ENCODE assay signal across 28 cellular contexts in the genomic region with DNA sequence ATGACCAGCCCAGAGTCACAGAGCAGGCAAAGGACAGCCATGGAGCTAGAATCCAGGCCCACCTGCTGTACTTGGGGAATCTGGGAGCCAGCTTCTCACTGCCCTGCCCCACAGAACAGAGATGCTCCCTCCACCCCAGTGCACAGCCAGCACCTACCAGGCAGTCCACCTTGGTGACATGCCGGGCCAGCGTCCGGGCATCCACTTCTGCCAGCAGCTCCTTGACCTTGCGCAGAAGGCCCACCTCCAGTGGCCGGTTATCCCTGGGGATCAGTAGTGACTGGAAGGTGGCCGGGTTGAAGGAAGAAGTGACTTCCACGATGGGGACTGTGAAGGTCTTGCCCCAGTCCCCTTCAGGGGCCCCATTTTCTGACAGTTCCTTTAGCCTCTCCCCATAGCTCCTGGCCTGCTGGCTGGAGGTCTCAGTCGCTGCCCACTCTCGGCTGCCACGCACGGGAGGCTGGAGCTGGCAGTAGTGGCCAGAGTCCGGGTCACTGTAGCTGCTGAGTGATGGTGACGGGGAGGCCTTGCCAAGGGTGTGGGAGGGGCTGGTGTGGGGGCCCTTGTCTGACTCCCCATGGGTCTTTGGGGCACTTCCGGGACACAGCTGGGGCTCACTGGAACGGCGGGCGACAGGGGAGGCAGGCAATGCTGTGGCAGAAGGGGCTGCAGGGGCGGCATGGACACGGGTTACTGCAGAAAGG. TPM values are rescaled to one million over a fixed set of nuclear protein-coding genes. Genes with fewer than 3 reads are reported as not detected.
"Had no signal": no experiment of that assay in that cellular context is flagged by ENCODE, and none has a peak within 500 bp of the region (broad histone marks: within the 10 kb centered on the region; RNA-seq: fewer than 3 reads in every experiment).

No MANE protein-coding gene starts in this region.

- FAIRE-seq: astrocyte had no signal

- H3K4me3 ChIP-seq: SJCRH30 had no signal

- DNase-seq: activated CD4-positive, alpha-beta T cell treated with anti-CD3 and anti-CD28 coated beads for 36 hours; activated CD4-positive, alpha-beta T cell treated with anti-CD3 and anti-CD28 coated beads, Interleukin-2, amount 50 U/mL, for 1 hour; activated CD8-positive, alpha-beta memory T cell treated with anti-CD3 and anti-CD28 coated beads, Interleukin-2, amount 50 U/mL, for 48 hours; activated CD8-positive, alpha-beta T cell treated with anti-CD3 and anti-CD28 coated beads, Interleukin-2, amount 10 ng/mL, durations not matched to agents 7 days and 5 days; activated effector memory CD4-positive, alpha-beta T cell treated with Interleukin-2 at 50 U/mL for 16 hours; activated naive CD4-positive, alpha-beta T cell; activated T-cell treated with anti-CD3 and anti-CD28 coated beads, Interleukin-2, amount 50 U/mL, for 1 hour; amygdala; cerebellar nuclear complex; Karpas-422; NCI-H1105 treated with DMSO at 0.1 percent for 48 hours; NCI-H1436 treated with DMSO at 0.1 percent for 48 hours; NCI-H187; NCI-H2081; NCI-H510A treated with DMSO at 0.1 percent for 48 hours; NK-92 treated with Interleukin-12 subunit alpha and Interleukin-12 subunit beta, amount 100 ng/mL, for 24 hours; OCI-M1; RPMI8226; SJCRH30; SK-N-SH; T-helper 1 cell; WERI-Rb-1 had no signal

- H3K9me3 Mint-ChIP-seq: activated naive CD4-positive, alpha-beta T cell treated with anti-CD3 and anti-CD28 coated beads, Interleukin-2, amount 50 U/mL, for 24 hours; T-helper 2 cell treated with Interferon-gamma antibody and Interleukin-4, amounts not matched to agents 5 μg/mL and 100 μg/mL, for 36 hours had no signal

- H3K4me3 Mint-ChIP-seq: activated CD4-positive, alpha-beta T cell treated with anti-CD3 and anti-CD28 coated beads for 36 hours; activated CD8-positive, alpha-beta T cell treated with anti-CD3 and anti-CD28 coated beads, Interleukin-2, amount 10 ng/mL, durations not matched to agents 7 days and 5 days; activated naive CD4-positive, alpha-beta T cell treated with anti-CD3 and anti-CD28 coated beads, Interleukin-2, amount 50 U/mL, for 24 hours; T-helper 2 cell treated with Interferon-gamma antibody and Interleukin-4, amounts not matched to agents 5 μg/mL and 100 μg/mL, for 36 hours had no signal

- H3K27me3 ChIP-seq: SJCRH30 had no signal

- H3K27ac ChIP-seq: SJCRH30, WERI-Rb-1 had no signal

- H3K9me3 ChIP-seq: SJCRH30, SK-N-SH had no signal

- H3K27ac Mint-ChIP-seq: activated CD4-positive, alpha-beta T cell treated with anti-CD3 and anti-CD28 coated beads for 36 hours; activated CD8-positive, alpha-beta T cell treated with anti-CD3 and anti-CD28 coated beads, Interleukin-2, amount 10 ng/mL, durations not matched to agents 7 days and 5 days; T-helper 2 cell treated with Interferon-gamma antibody and Interleukin-4, amounts not matched to agents 5 μg/mL and 100 μg/mL, for 36 hours had no signal

- H3K36me3 ChIP-seq: SJCRH30 had no signal

- H3K27me3 Mint-ChIP-seq: activated CD4-positive, alpha-beta T cell treated with anti-CD3 and anti-CD28 coated beads for 36 hours; activated naive CD4-positive, alpha-beta T cell treated with anti-CD3 and anti-CD28 coated beads, Interleukin-2, amount 50 U/mL, for 24 hours; brain had no signal

- ATAC-seq: activated CD4-positive, alpha-beta T cell treated with anti-CD3 and anti-CD28 coated beads for 36 hours; activated CD8-positive, alpha-beta T cell treated with anti-CD3 and anti-CD28 coated beads, Interleukin-2, amount 10 ng/mL, durations not matched to agents 7 days and 5 days; Panc1; Right ventricle myocardium inferior had no signal

RNA-seq across cellular contexts. Expression of gene TTC16, which starts 28.7 kb away (rescaled TPM):
- total RNA-seq: astrocyte, SJCRH30 had no signal

RNA-seq across cellular contexts. Expression of gene CFAP157, which starts 37.8 kb away (rescaled TPM):
- total RNA-seq: activated CD4-positive, alpha-beta T cell treated with anti-CD3 and anti-CD28 coated beads for 36 hours; Right ventricle myocardium inferior; SJCRH30 had no signal
